Comparison of ENCODE assay signal across 20 cellular contexts in genomic region chr1:157245823-157246222, GRCh38.
DNase-seq lines count a peak whose midpoint lies in the region; ATAC-seq, FAIRE-seq and TF ChIP-seq lines count a peak whose summit lies in the region.
"Had no signal": no experiment of that assay in that cellular context is flagged by ENCODE, and none has a peak within 500 bp of the region (broad histone marks: within the 10 kb centered on the region; RNA-seq: fewer than 3 reads in every experiment).

No MANE protein-coding gene starts in this region.

- no peak overlapping the region for H3K4me3 ChIP-seq in H1 (ENCODE audit: extremely low read depth in 1 of 4, insufficient read depth in 2 of 4, low read depth in 3 of 4, low read length in 4 of 4)
- H3K4me3 ChIP-seq in HAP-1, result no peak overlapping the region
- H3K4me3 ChIP-seq: A549 had no signal

- DNase-seq in MV-4-11 (lab: John Stamatoyannopoulos, UW) (peak; percentile 13), H1 (ENCODE audit: low read depth in 1 of 2, low spot score in 2 of 2) (no peak), left colon (no peak), frontal cortex (ENCODE audit: low spot score in 2 of 2) (no peak), HAP-1 (ENCODE audit: low spot score in 2 of 2) (no peak)
- DNase-seq in activated naive CD8-positive, alpha-beta T cell treated with anti-CD3 and anti-CD28 coated beads for 36 hours, result no peak
- DNase-seq: BE2C; CD4-positive, alpha-beta memory T cell; DMS153; DMS79 treated with DMSO at 0.1 percent for 48 hours; GDM1; GOT3; HCEC 1CT; HFFc6 had no signal

- no peak overlapping the region for H4K8ac ChIP-seq in H1 (ENCODE audit: extremely low read depth, insufficient read depth, low read length)

- H3K4me2 ChIP-seq in H1 (ENCODE audit: insufficient read depth in 1 of 2, low read depth in 2 of 2, low read length in 2 of 2), result no peak overlapping the region
- H3K4me2 ChIP-seq: A549 had no signal

- intact Hi-C loops in left colon (cut with DNase I, micrococcal nuclease), result no loop called here

- H3K27me3 ChIP-seq in H1 (replicated peaks in 1 of 4; ENCODE audit: control insufficient read depth in 3 of 4, extremely low read depth in 1 of 4, insufficient read depth in 3 of 4, low read length in 3 of 4) (no peaks in the 10 kb centered on the region), HAP-1 (ENCODE audit: low read depth) (no peaks in the 10 kb centered on the region)
- H3K27me3 ChIP-seq: BE2C had no signal

- no peak for TF ChIP-seq EP300 in H1 (IDR thresholded peaks at IDR 0.05; ENCODE audit: borderline replicate concordance in 1 of 2, low read depth in 2 of 2, low read length in 2 of 2)

- H3K79me1 ChIP-seq in H1 (ENCODE audit: low read depth, low read length), result no peaks in the 10 kb centered on the region

- no peak for TF ChIP-seq RAD21 in H1 (IDR thresholded peaks at IDR 0.05 in 1 of 2, conservative IDR thresholded peaks at IDR 0.05 in 1 of 2; ENCODE audit: low read depth in 2 of 2, low read length in 2 of 2)

- H2BK5ac ChIP-seq in H1 (ENCODE audit: low read depth, low read length), result no peak overlapping the region

- no peak for TF ChIP-seq POLR2A in H1 (IDR thresholded peaks at IDR 0.05; ENCODE audit: control extremely low read depth in 1 of 2, low read depth in 2 of 2, low read length in 2 of 2)

- no peaks in the 10 kb centered on the region for H3K79me2 ChIP-seq in H1 (ENCODE audit: control insufficient read depth in 1 of 2, insufficient read depth in 2 of 2, low read length in 2 of 2)

- no peak overlapping the region for H3K27ac Mint-ChIP-seq in activated naive CD8-positive, alpha-beta T cell treated with anti-CD3 and anti-CD28 coated beads for 36 hours
- H3K27ac Mint-ChIP-seq: CD4-positive, alpha-beta memory T cell; HFFc6 had no signal

- no peak overlapping the region for H2AFZ ChIP-seq in H1 (ENCODE audit: low read length)

- no peak overlapping the region for H4K5ac ChIP-seq in H1 (ENCODE audit: insufficient read length, low read depth, low read length)

- peaks cover 7% of the 10 kb centered on the region for H3K4me1 Mint-ChIP-seq in activated naive CD8-positive, alpha-beta T cell treated with anti-CD3 and anti-CD28 coated beads for 36 hours
- H3K4me1 Mint-ChIP-seq: CD4-positive, alpha-beta memory T cell had no signal

- no peak overlapping the region for H3K9ac ChIP-seq in H1 (replicated peaks in 1 of 4; ENCODE audit: extremely low read depth in 1 of 4, low read depth in 3 of 4, low read length in 3 of 4)

- ATAC-seq in left colon, result peak; percentile 36
- no peak for ATAC-seq in HG03039 (IDR thresholded peaks at IDR 0.05; ENCODE audit: unreplicated experiment)
- ATAC-seq: A549 had no signal

- H3K9me3 Mint-ChIP-seq in activated naive CD8-positive, alpha-beta T cell treated with anti-CD3 and anti-CD28 coated beads for 36 hours, result peaks cover 4% of the 10 kb centered on the region
- H3K9me3 Mint-ChIP-seq: HFFc6 had no signal

- H3K4ac ChIP-seq in H1 (replicated peaks; ENCODE audit: insufficient read length, low read depth, low read length), result no peak overlapping the region

- H2BK12ac ChIP-seq in H1 (ENCODE audit: low read depth, low read length), result no peak overlapping the region; the same call in 1 of the 2 replicates

- CTCF ChIA-PET in H1 (lab: Charles Lee; ENCODE audit: partially characterized antibody), result interaction anchor here (0.6 to 1.1 kb wide), 2 partner anchors 48 to 74 kb away, joined by 3 read pairs; no protein-coding TSS in a partner anchor

- no peaks in the 10 kb centered on the region for H3K36me3 Mint-ChIP-seq in activated naive CD8-positive, alpha-beta T cell treated with anti-CD3 and anti-CD28 coated beads for 36 hours

- no peak for TF ChIP-seq CTCF in H1 (IDR thresholded peaks at IDR 0.05; ENCODE audit: control extremely low read depth in 1 of 3, insufficient read depth in 1 of 3, low read depth in 1 of 3, low read length in 3 of 3)

- H2BK15ac ChIP-seq in H1 (ENCODE audit: low read length), result 0 out of 2 replicates have a peak overlapping the region, but pooled peaks have one; percentile 76

- 82% methylated on average over 2 of the region's 2 CpGs; no CpG with 5 or more reads in 1 of the 2 experiments for WGBS in H1 (ENCODE audit: extremely low coverage in 1 of 2, insufficient coverage in 1 of 2, insufficient read length in 1 of 2, insufficient replicate concordance in 2 of 2, low coverage in 1 of 2, low lambda C conversion rate in 2 of 2, missing lambda C conversion rate in 1 of 2), 2 experiments

- H3K9me3 ChIP-seq in H1 (ENCODE audit: insufficient read depth in 2 of 2, low read depth in 1 of 2, low read length in 1 of 2), result no peaks in the 10 kb centered on the region
- H3K9me3 ChIP-seq in HAP-1, result no peaks in the 10 kb centered on the region
- H3K9me3 ChIP-seq: A549, BE2C had no signal

- H3K27me3 Mint-ChIP-seq in activated naive CD8-positive, alpha-beta T cell treated with anti-CD3 and anti-CD28 coated beads for 36 hours, result peaks cover 39% of the 10 kb centered on the region

- POLR2A ChIA-PET in H1 (lab: Charles Lee; ENCODE audit: partially characterized antibody), result no interaction called here

- H3K36me3 ChIP-seq in H1 (ENCODE audit: control insufficient read depth in 2 of 4, insufficient read depth in 4 of 4, low read length in 3 of 4) (no peaks in the 10 kb centered on the region), HAP-1 (replicated peaks) (no peaks in the 10 kb centered on the region)
- H3K36me3 ChIP-seq: BE2C had no signal

- no peaks in the 10 kb centered on the region for H3K23me2 ChIP-seq in H1 (ENCODE audit: low read depth, low read length)

- no peak overlapping the region for H2BK20ac ChIP-seq in H1 (ENCODE audit: low read length)

- in situ Hi-C loops in HAP-1 (cut with MboI; ENCODE audit: low sequenced_read_pairs), result no loop called here

- H3K18ac ChIP-seq in H1 (ENCODE audit: extremely low read depth, low read length), result no peak overlapping the region

- no peak overlapping the region for H2AK5ac ChIP-seq in H1 (ENCODE audit: low read depth, low read length)

- H4K20me1 ChIP-seq in H1 (replicated peaks in 1 of 2; ENCODE audit: control insufficient read depth in 1 of 2, insufficient read depth in 2 of 2, low read length in 2 of 2), result no peaks in the 10 kb centered on the region

- no peak overlapping the region for H3K4me3 Mint-ChIP-seq in activated naive CD8-positive, alpha-beta T cell treated with anti-CD3 and anti-CD28 coated beads for 36 hours
- H3K4me3 Mint-ChIP-seq: CD4-positive, alpha-beta memory T cell; HFFc6 had no signal

- no peak overlapping the region for H3K27ac ChIP-seq in H1 (ENCODE audit: low read depth, low read length)
- H3K27ac ChIP-seq: A549, C4-2B, HL-60 had no signal

- H3K4me1 ChIP-seq in H1 (replicated peaks in 1 of 4; ENCODE audit: control insufficient read depth in 3 of 4, insufficient read depth in 4 of 4, low read length in 3 of 4) (peaks cover under 1 to 4% (median 2%) of the 10 kb centered on the region in 4 experiments; a peak in 5 of 7 replicates), HAP-1 (no peaks in the 10 kb centered on the region)
- H3K4me1 ChIP-seq: A549, BE2C had no signal

- FAIRE-seq in H1 (lab: Jason Lieb, UNC) (no peak), frontal cortex (lab: Jason Lieb, UNC) (no peak)
- FAIRE-seq: A549, D721Med, GM12892 had no signal

- H3K56ac ChIP-seq in H1 (replicated peaks; ENCODE audit: insufficient read length, low read depth, low read length), result no peak overlapping the region

- no peak overlapping the region for H2BK120ac ChIP-seq in H1 (replicated peaks; ENCODE audit: low read depth, low read length)

- H3K14ac ChIP-seq in H1 (ENCODE audit: insufficient read length), result no peak overlapping the region

- peak overlapping the region; percentile 66 for H4K91ac ChIP-seq in H1 (replicated peaks; ENCODE audit: insufficient read length, low read length)

- no peak overlapping the region for H3K23ac ChIP-seq in H1 (ENCODE audit: insufficient read length)

TF ChIP-seq in H1, 55 proteins besides CTCF, POLR2A, EP300 and RAD21:
- TF ChIP-seq E2F6 (IDR thresholded peaks at IDR 0.05) (no peak), BACH1 (IDR thresholded peaks at IDR 0.05; ENCODE audit: low read length) (no peak), USF2 (IDR thresholded peaks at IDR 0.05; ENCODE audit: low read length) (no peak), ASH2L (IDR thresholded peaks at IDR 0.05; ENCODE audit: low read length) (no peak), NANOG (IDR thresholded peaks at IDR 0.05; ENCODE audit: insufficient read depth, low read depth, low read length, poor library complexity, severe bottlenecking) (no peak), BCL11A (IDR thresholded peaks at IDR 0.05; ENCODE audit: low read depth in 2 of 2, low read length in 2 of 2) (no peak), RBBP5 (IDR thresholded peaks at IDR 0.05; ENCODE audit: borderline replicate concordance, low read depth, low read length) (no peak)
TF ChIP-seq in H1: peak in this region for 0.
